38 cellular contexts compared by ENCODE assay signal in the genomic region with DNA sequence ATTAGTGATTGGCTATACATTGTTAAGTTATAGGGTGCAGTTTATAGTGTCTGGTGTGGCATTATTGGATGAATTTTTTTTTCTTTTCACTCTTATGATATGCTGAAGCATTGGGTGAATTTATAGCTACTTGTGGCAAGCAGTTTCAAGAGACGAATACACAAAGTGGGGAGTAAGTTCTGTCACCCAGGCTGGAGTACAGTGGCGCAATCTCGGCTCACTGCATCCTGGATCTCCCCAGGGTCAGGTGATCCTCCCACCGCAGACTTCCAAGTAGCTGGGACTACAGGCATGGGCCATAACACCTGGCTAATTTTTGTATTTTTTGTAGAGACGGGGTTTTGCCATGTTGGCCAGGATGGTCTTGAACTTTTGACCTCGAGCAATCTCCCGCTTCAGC. TPM values are rescaled to one million over a fixed set of nuclear protein-coding genes. Genes with fewer than 3 reads are reported as not detected.
"Had no signal": no experiment of that assay in that cellular context is flagged by ENCODE, and none has a peak within 500 bp of the region (broad histone marks: within the 10 kb centered on the region; RNA-seq: fewer than 3 reads in every experiment).

No MANE protein-coding gene starts in this region.

- H3K36me3 Mint-ChIP-seq: activated CD8-positive, alpha-beta memory T cell treated with anti-CD3 and anti-CD28 coated beads, Interleukin-2, amount 10 ng/mL, durations not matched to agents 7 days and 5 days; activated naive CD4-positive, alpha-beta T cell treated with anti-CD3 and anti-CD28 coated beads, Interleukin-2, amount 10 ng/mL, durations not matched to agents 7 days and 5 days; activated naive CD4-positive, alpha-beta T cell treated with anti-CD3 and anti-CD28 coated beads, Interleukin-2, amount 50 U/mL, for 24 hours; activated naive CD8-positive, alpha-beta T cell; activated naive CD8-positive, alpha-beta T cell treated with anti-CD3 and anti-CD28 coated beads, Interleukin-2, amount 10 ng/mL, durations not matched to agents 7 days and 5 days; brain had no signal

- DNase-seq: activated CD4-positive, alpha-beta memory T cell treated with anti-CD3 and anti-CD28 coated beads, Interleukin-2, amount 10 ng/mL, durations not matched to agents 7 days and 5 days; activated CD4-positive, alpha-beta T cell treated with anti-CD3 and anti-CD28 coated beads for 1 hour; activated CD4-positive, alpha-beta T cell treated with anti-CD3 and anti-CD28 coated beads for 36 hours; activated CD4-positive, alpha-beta T cell treated with anti-CD3 and anti-CD28 coated beads for 48 hours; activated CD4-positive, alpha-beta T cell treated with anti-CD3 and anti-CD28 coated beads, Interleukin-2, amount 10 ng/mL, durations not matched to agents 7 days and 5 days; activated CD4-positive, alpha-beta T cell treated with anti-CD3 and anti-CD28 coated beads, Interleukin-2, amount 50 U/mL, for 48 hours; activated CD4-positive, CD25-positive, alpha-beta regulatory T cell; activated CD8-positive, alpha-beta memory T cell treated with anti-CD3 and anti-CD28 coated beads for 24 hours; activated CD8-positive, alpha-beta memory T cell treated with anti-CD3 and anti-CD28 coated beads, Interleukin-2, amount 10 ng/mL, durations not matched to agents 7 days and 5 days; activated CD8-positive, alpha-beta memory T cell treated with anti-CD3 and anti-CD28 coated beads, Interleukin-2, amount 50 U/mL, for 48 hours; activated CD8-positive, alpha-beta T cell treated with anti-CD3 and anti-CD28 coated beads, Interleukin-2, amount 10 ng/mL, durations not matched to agents 7 days and 5 days; activated effector memory CD4-positive, alpha-beta T cell treated with Interleukin-2 at 50 U/mL for 16 hours; activated gamma-delta T cell; activated naive CD4-positive, alpha-beta T cell treated with anti-CD3 and anti-CD28 coated beads, Interleukin-2, amount 10 ng/mL, durations not matched to agents 7 days and 5 days; activated naive CD4-positive, alpha-beta T cell treated with Interleukin-2 at 50 U/mL for 16 hours; activated naive CD8-positive, alpha-beta T cell treated with anti-CD3 and anti-CD28 coated beads, Interleukin-2, amount 10 ng/mL, durations not matched to agents 7 days and 5 days; activated naive CD8-positive, alpha-beta T cell treated with anti-CD3 and anti-CD28 coated beads, Interleukin-2, amount 50 U/mL, for 24 hours; activated T-cell treated with anti-CD3 and anti-CD28 coated beads, Interleukin-2, amount 50 U/mL, for 24 hours; activated T-cell treated with anti-CD3 and anti-CD28 coated beads, Interleukin-2, amount 50 U/mL, for 48 hours; amygdala; anterior cingulate cortex; caudate nucleus; cerebellar nuclear complex; T-helper 2 cell; T-helper 9 cell had no signal

- H3K27me3 ChIP-seq: ascending aorta, cardiac muscle cell had no signal

- H3K4me3 Mint-ChIP-seq: activated CD4-positive, alpha-beta memory T cell treated with anti-CD3 and anti-CD28 coated beads, Interleukin-2, amount 10 ng/mL, durations not matched to agents 7 days and 5 days; activated CD4-positive, alpha-beta T cell treated with anti-CD3 and anti-CD28 coated beads for 36 hours; activated CD4-positive, alpha-beta T cell treated with anti-CD3 and anti-CD28 coated beads, Interleukin-2, amount 10 ng/mL, durations not matched to agents 7 days and 5 days; activated CD8-positive, alpha-beta memory T cell treated with anti-CD3 and anti-CD28 coated beads, Interleukin-2, amount 10 ng/mL, durations not matched to agents 7 days and 5 days; activated CD8-positive, alpha-beta T cell treated with anti-CD3 and anti-CD28 coated beads, Interleukin-2, amount 10 ng/mL, durations not matched to agents 7 days and 5 days; activated naive CD4-positive, alpha-beta T cell treated with anti-CD3 and anti-CD28 coated beads, Interleukin-2, amount 10 ng/mL, durations not matched to agents 7 days and 5 days; activated naive CD4-positive, alpha-beta T cell treated with anti-CD3 and anti-CD28 coated beads, Interleukin-2, amount 50 U/mL, for 24 hours; activated naive CD8-positive, alpha-beta T cell; activated naive CD8-positive, alpha-beta T cell treated with anti-CD3 and anti-CD28 coated beads, Interleukin-2, amount 10 ng/mL, durations not matched to agents 7 days and 5 days; activated naive CD8-positive, alpha-beta T cell treated with anti-CD3 and anti-CD28 coated beads, Interleukin-2, amount 50 U/mL, for 24 hours; activated T-cell treated with anti-CD3 and anti-CD28 coated beads, Interleukin-2, amount 50 U/mL, for 24 hours; brain; central memory CD8-positive, alpha-beta T cell; T-helper 1 cell treated with Interleukin-12 subunit alpha and Interleukin-12 subunit beta and Interleukin-4 antibody, amounts not matched to agents 30 μg/mL and 1 μg/mL, for 36 hours; T-helper 2 cell treated with Interferon-gamma antibody and Interleukin-4, amounts not matched to agents 5 μg/mL and 100 μg/mL, for 36 hours had no signal

- H3K9me3 Mint-ChIP-seq: activated CD4-positive, alpha-beta memory T cell treated with anti-CD3 and anti-CD28 coated beads, Interleukin-2, amount 10 ng/mL, durations not matched to agents 7 days and 5 days; activated CD4-positive, alpha-beta T cell treated with anti-CD3 and anti-CD28 coated beads, Interleukin-2, amount 10 ng/mL, durations not matched to agents 7 days and 5 days; activated naive CD4-positive, alpha-beta T cell treated with anti-CD3 and anti-CD28 coated beads, Interleukin-2, amount 10 ng/mL, durations not matched to agents 7 days and 5 days; activated naive CD4-positive, alpha-beta T cell treated with anti-CD3 and anti-CD28 coated beads, Interleukin-2, amount 50 U/mL, for 24 hours; activated naive CD8-positive, alpha-beta T cell treated with anti-CD3 and anti-CD28 coated beads, Interleukin-2, amount 10 ng/mL, durations not matched to agents 7 days and 5 days; activated naive CD8-positive, alpha-beta T cell treated with anti-CD3 and anti-CD28 coated beads, Interleukin-2, amount 50 U/mL, for 24 hours; activated T-cell treated with anti-CD3 and anti-CD28 coated beads, Interleukin-2, amount 50 U/mL, for 24 hours; activated T-helper 2 cell treated with anti-CD3 and anti-CD28 coated beads, Interferon-gamma antibody, Interleukin-2, Interleukin-4, amounts not matched to agents 10 μg/mL and 5 μg/mL and 100 μg/mL, durations not matched to agents 14 hours and 24 hours and 36 hours; brain; central memory CD8-positive, alpha-beta T cell; T-helper 1 cell treated with Interleukin-12 subunit alpha and Interleukin-12 subunit beta and Interleukin-4 antibody, amounts not matched to agents 30 μg/mL and 1 μg/mL, for 36 hours; T-helper 2 cell treated with Interferon-gamma antibody and Interleukin-4, amounts not matched to agents 5 μg/mL and 100 μg/mL, for 36 hours had no signal

- FAIRE-seq: bronchial epithelial cell, TTC549 had no signal

- H3K36me3 ChIP-seq: ascending aorta, cardiac muscle cell had no signal

- H3K4me1 Mint-ChIP-seq: activated CD4-positive, alpha-beta memory T cell treated with anti-CD3 and anti-CD28 coated beads, Interleukin-2, amount 10 ng/mL, durations not matched to agents 7 days and 5 days; activated CD4-positive, alpha-beta T cell treated with anti-CD3 and anti-CD28 coated beads for 36 hours; activated CD8-positive, alpha-beta memory T cell treated with anti-CD3 and anti-CD28 coated beads, Interleukin-2, amount 10 ng/mL, durations not matched to agents 7 days and 5 days; activated naive CD4-positive, alpha-beta T cell treated with anti-CD3 and anti-CD28 coated beads, Interleukin-2, amount 10 ng/mL, durations not matched to agents 7 days and 5 days; activated naive CD4-positive, alpha-beta T cell treated with anti-CD3 and anti-CD28 coated beads, Interleukin-2, amount 50 U/mL, for 24 hours; activated naive CD8-positive, alpha-beta T cell treated with anti-CD3 and anti-CD28 coated beads, Interleukin-2, amount 10 ng/mL, durations not matched to agents 7 days and 5 days; activated naive CD8-positive, alpha-beta T cell treated with anti-CD3 and anti-CD28 coated beads, Interleukin-2, amount 50 U/mL, for 24 hours; brain; central memory CD8-positive, alpha-beta T cell had no signal

- H3K9me3 ChIP-seq: ascending aorta had no signal

- H3K27ac Mint-ChIP-seq: activated CD4-positive, alpha-beta memory T cell treated with anti-CD3 and anti-CD28 coated beads, Interleukin-2, amount 10 ng/mL, durations not matched to agents 7 days and 5 days; activated CD4-positive, alpha-beta T cell treated with anti-CD3 and anti-CD28 coated beads for 36 hours; activated CD4-positive, alpha-beta T cell treated with anti-CD3 and anti-CD28 coated beads, Interleukin-2, amount 10 ng/mL, durations not matched to agents 7 days and 5 days; activated CD8-positive, alpha-beta memory T cell treated with anti-CD3 and anti-CD28 coated beads, Interleukin-2, amount 10 ng/mL, durations not matched to agents 7 days and 5 days; activated CD8-positive, alpha-beta T cell treated with anti-CD3 and anti-CD28 coated beads, Interleukin-2, amount 10 ng/mL, durations not matched to agents 7 days and 5 days; activated naive CD4-positive, alpha-beta T cell treated with anti-CD3 and anti-CD28 coated beads, Interleukin-2, amount 10 ng/mL, durations not matched to agents 7 days and 5 days; activated naive CD4-positive, alpha-beta T cell treated with anti-CD3 and anti-CD28 coated beads, Interleukin-2, amount 50 U/mL, for 24 hours; activated naive CD8-positive, alpha-beta T cell; activated naive CD8-positive, alpha-beta T cell treated with anti-CD3 and anti-CD28 coated beads, Interleukin-2, amount 10 ng/mL, durations not matched to agents 7 days and 5 days; activated naive CD8-positive, alpha-beta T cell treated with anti-CD3 and anti-CD28 coated beads, Interleukin-2, amount 50 U/mL, for 24 hours; activated T-cell treated with anti-CD3 and anti-CD28 coated beads, Interleukin-2, amount 50 U/mL, for 24 hours; activated T-helper 2 cell treated with anti-CD3 and anti-CD28 coated beads, Interferon-gamma antibody, Interleukin-2, Interleukin-4, amounts not matched to agents 10 μg/mL and 5 μg/mL and 100 μg/mL, durations not matched to agents 14 hours and 24 hours and 36 hours; brain; T-helper 1 cell treated with Interleukin-12 subunit alpha and Interleukin-12 subunit beta and Interleukin-4 antibody, amounts not matched to agents 30 μg/mL and 1 μg/mL, for 36 hours; T-helper 2 cell treated with Interferon-gamma antibody and Interleukin-4, amounts not matched to agents 5 μg/mL and 100 μg/mL, for 36 hours had no signal

- H3K27me3 Mint-ChIP-seq: activated CD4-positive, alpha-beta memory T cell treated with anti-CD3 and anti-CD28 coated beads, Interleukin-2, amount 10 ng/mL, durations not matched to agents 7 days and 5 days; activated CD4-positive, alpha-beta T cell treated with anti-CD3 and anti-CD28 coated beads for 36 hours; activated CD4-positive, alpha-beta T cell treated with anti-CD3 and anti-CD28 coated beads, Interleukin-2, amount 10 ng/mL, durations not matched to agents 7 days and 5 days; activated CD8-positive, alpha-beta memory T cell treated with anti-CD3 and anti-CD28 coated beads, Interleukin-2, amount 10 ng/mL, durations not matched to agents 7 days and 5 days; activated naive CD4-positive, alpha-beta T cell treated with anti-CD3 and anti-CD28 coated beads, Interleukin-2, amount 50 U/mL, for 24 hours; activated naive CD8-positive, alpha-beta T cell; activated naive CD8-positive, alpha-beta T cell treated with anti-CD3 and anti-CD28 coated beads, Interleukin-2, amount 50 U/mL, for 24 hours; activated T-cell treated with anti-CD3 and anti-CD28 coated beads, Interleukin-2, amount 50 U/mL, for 24 hours; central memory CD8-positive, alpha-beta T cell had no signal

- ATAC-seq: activated CD4-positive, alpha-beta T cell treated with anti-CD3 and anti-CD28 coated beads for 36 hours; activated CD4-positive, CD25-positive, alpha-beta regulatory T cell treated with anti-CD3 and anti-CD28 coated beads, Interleukin-2, amount 50 U/mL, for 24 hours; activated CD8-positive, alpha-beta memory T cell treated with anti-CD3 and anti-CD28 coated beads, Interleukin-2, amount 10 ng/mL, durations not matched to agents 7 days and 5 days; activated CD8-positive, alpha-beta T cell treated with anti-CD3 and anti-CD28 coated beads, Interleukin-2, amount 10 ng/mL, durations not matched to agents 7 days and 5 days; activated naive CD8-positive, alpha-beta T cell treated with anti-CD3 and anti-CD28 coated beads, Interleukin-2, amount 50 U/mL, for 24 hours had no signal

- H3K27ac ChIP-seq: ascending aorta, cardiac muscle cell, VCaP had no signal

- H3K4me1 ChIP-seq: ascending aorta had no signal

- H3K4me3 ChIP-seq: ascending aorta, cardiac muscle cell had no signal

RNA-seq across cellular contexts. Expression of a gene that starts 40.1 kb away (rescaled TPM):
- total RNA-seq: bronchial epithelial cell had no signal
